Comparison of ENCODE assay signal across 32 cellular contexts in genomic region chr4:146632770-146633470, GRCh38. TPM values are rescaled to one million over a fixed set of nuclear protein-coding genes. Genes with fewer than 3 reads are reported as not detected.
"Had no signal": no experiment of that assay in that cellular context is flagged by ENCODE, and none has a peak within 500 bp of the region (broad histone marks: within the 10 kb centered on the region; RNA-seq: fewer than 3 reads in every experiment).

No MANE protein-coding gene starts in this region.

- H3K36me3 ChIP-seq: colonic mucosa, heart right ventricle, spleen, stomach, thoracic aorta, transverse colon had no signal

- H3K4me3 Mint-ChIP-seq: naive thymus-derived CD4-positive, alpha-beta T cell; nephron progenitor cell; stimulated activated naive B cell treated with anti-CD40 and anti-IgM and Interleukin-4, amounts not matched to agents 10 μg/mL and 1 μg/mL and 100 μg/mL, for 72 hours had no signal

- H3K27ac Mint-ChIP-seq: naive thymus-derived CD4-positive, alpha-beta T cell; nephron progenitor cell; stimulated activated naive B cell treated with anti-CD40 and anti-IgM and Interleukin-4, amounts not matched to agents 10 μg/mL and 1 μg/mL and 100 μg/mL, for 72 hours had no signal

- ATAC-seq: heart right ventricle; naive thymus-derived CD4-positive, alpha-beta T cell; sciatic nerve; stimulated activated naive B cell treated with anti-CD40 and anti-IgM and Interleukin-4, amounts not matched to agents 10 μg/mL and 1 μg/mL and 100 μg/mL, for 72 hours had no signal

- H3K27ac ChIP-seq: colonic mucosa, heart right ventricle, spleen, stomach, thoracic aorta, transverse colon had no signal

- H3K9me3 ChIP-seq: colonic mucosa, heart right ventricle, spleen, thoracic aorta, transverse colon had no signal

- DNase-seq: colonic mucosa; effector CD8-positive, alpha-beta T cell; heart right ventricle; hypothalamus; kidney glomerular epithelial cell; mammary epithelial cell; naive thymus-derived CD4-positive, alpha-beta T cell; nephron progenitor cell; posterior cingulate gyrus; spleen; stimulated activated CD4-positive, alpha-beta T cell treated with anti-CD3 and anti-CD28 coated beads, Interleukin-15, amount 100 ng/mL, for 24 hours; stimulated activated CD4-positive, alpha-beta T cell treated with anti-CD3 and anti-CD28 coated beads, Interleukin-1b, Interleukin-23, amount 100 ng/mL, for 48 hours; stimulated activated CD4-positive, alpha-beta T cell treated with anti-CD3 and anti-CD28 coated beads, Interleukin-4, amount 100 ng/mL, for 24 hours; stimulated activated naive B cell treated with anti-CD40 and anti-IgM and Interleukin-4, amounts not matched to agents 10 μg/mL and 1 μg/mL and 100 μg/mL, for 72 hours; stomach; substantia nigra; transverse colon had no signal

- H3K4me3 ChIP-seq: colonic mucosa, heart right ventricle, spleen, stomach, thoracic aorta, transverse colon had no signal

- FAIRE-seq: frontal cortex, islet of Langerhans had no signal

- H3K4me1 ChIP-seq: colonic mucosa had no signal

RNA-seq across cellular contexts. Expression of gene POU4F2, which starts 5.8 kb away (rescaled TPM):
- total RNA-seq: colonic mucosa; dermis microvascular lymphatic vessel endothelial cell; fibroblast of lung; frontal cortex; glomerular endothelial cell; heart right ventricle; lower leg skin; mammary epithelial cell; mesenteric fat pad; mononuclear cell; naive thymus-derived CD4-positive, alpha-beta T cell; osteocyte; pulmonary artery endothelial cell; sciatic nerve; skeletal muscle tissue; spleen; stomach; thoracic aorta; transverse colon; ureter had no signal
- polyA plus RNA-seq: esophagus; fibroblast of lung; heart right ventricle; mammary epithelial cell; naive thymus-derived CD4-positive, alpha-beta T cell; spleen; stomach had no signal
